In the genomic region with DNA sequence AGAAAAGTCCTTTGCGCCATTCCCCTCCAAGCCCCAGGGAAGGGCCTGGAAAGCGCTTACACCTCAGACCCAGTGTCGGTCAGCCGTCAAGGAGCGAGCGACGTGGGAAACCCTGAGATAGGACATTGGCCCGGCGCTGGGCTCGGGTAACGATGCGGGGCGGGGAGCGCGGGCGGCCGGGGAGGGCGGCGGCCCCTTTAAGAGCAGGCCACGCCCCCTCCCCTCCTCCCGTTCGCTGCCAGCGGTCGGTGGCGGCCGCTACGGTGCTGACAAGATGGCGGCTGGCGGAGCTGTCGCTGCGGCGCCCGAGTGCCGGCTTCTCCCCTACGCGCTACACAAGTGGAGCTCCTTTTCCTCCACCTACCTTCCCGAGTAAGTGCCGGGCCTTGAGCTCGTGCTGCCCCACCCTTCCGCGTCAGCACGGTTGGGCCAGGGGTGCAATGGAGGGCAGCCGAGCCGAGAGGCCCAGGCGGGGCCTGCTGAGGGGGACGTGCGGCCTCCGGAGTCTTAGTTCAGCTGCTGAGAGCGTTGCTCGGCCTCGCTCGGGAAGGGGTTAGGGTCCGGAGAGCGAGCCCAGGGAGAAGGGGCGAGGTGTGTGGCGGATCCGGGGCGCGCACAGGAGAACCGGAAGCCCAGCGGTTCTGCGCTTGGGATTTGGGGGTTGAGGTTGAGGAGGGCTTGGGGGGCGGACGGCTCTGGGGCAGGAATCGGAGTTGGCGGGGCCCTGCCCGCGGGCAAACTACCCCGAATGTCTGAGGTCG, we compare ENCODE assay signal across 1 cellular context.
TF ChIP-seq lines count a peak whose summit lies in the region.

MKLN1 (plus strand) TSS at position 251 of the 761 bp plus-strand sequence; CDS start at position 275, 24 bp downstream.

TF ChIP-seq in HepG2, 621 proteins besides CTCF, POLR2A, EP300 and RAD21 (continued from another document and continues in another):
- TF ChIP-seq ZHX1 (CRISPR knock-in tag; IDR thresholded peaks at IDR 0.05; ENCODE audit: low read depth) (peak; percentile 58), RORA (CRISPR knock-in tag; IDR thresholded peaks at IDR 0.05) (no peak), ZNF883 (CRISPR knock-in tag; IDR thresholded peaks at IDR 0.05; ENCODE audit: not compliant biosample characterization) (peak; percentile 90), FOXO1 (CRISPR knock-in tag; IDR thresholded peaks at IDR 0.05) (0 out of 2 replicates have a peak, but pooled peaks have one; percentile 51), DNMT1 (CRISPR knock-in tag; IDR thresholded peaks at IDR 0.05) (no peak), BCL3 (CRISPR knock-in tag; IDR thresholded peaks at IDR 0.05) (peak; percentile 91; the same call in 1 of the 2 replicates), ZNF280D (CRISPR knock-in tag; IDR thresholded peaks at IDR 0.05) (peak; percentile 87), CBFB (CRISPR knock-in tag; IDR thresholded peaks at IDR 0.05) (no peak), HOXD1 (CRISPR knock-in tag; IDR thresholded peaks at IDR 0.05) (no peak), ZBTB21 (CRISPR knock-in tag; IDR thresholded peaks at IDR 0.05) (no peak; the same call in 1 of the 2 replicates), ZNF800 (CRISPR knock-in tag; IDR thresholded peaks at IDR 0.05) (peak; percentile 6; the same call in 1 of the 2 replicates), MEIS2 (CRISPR knock-in tag; IDR thresholded peaks at IDR 0.05) (no peak), CREB1 (IDR thresholded peaks at IDR 0.05) (no peak), CREB1 (CRISPR knock-in tag; IDR thresholded peaks at IDR 0.05) (no peak), NFKB2 (CRISPR knock-in tag; IDR thresholded peaks at IDR 0.05; ENCODE audit: borderline replicate concordance) (peak; percentile 93; the same call in 1 of the 2 replicates), ZC3H13 (CRISPR knock-in tag; IDR thresholded peaks at IDR 0.05) (peak; percentile 94), TARDBP (CRISPR knock-in tag; IDR thresholded peaks at IDR 0.05) (peak; percentile 77), FOXO4 (CRISPR knock-in tag; conservative IDR thresholded peaks at IDR 0.05) (no peak)
- TF ChIP-seq, protein P1, sequence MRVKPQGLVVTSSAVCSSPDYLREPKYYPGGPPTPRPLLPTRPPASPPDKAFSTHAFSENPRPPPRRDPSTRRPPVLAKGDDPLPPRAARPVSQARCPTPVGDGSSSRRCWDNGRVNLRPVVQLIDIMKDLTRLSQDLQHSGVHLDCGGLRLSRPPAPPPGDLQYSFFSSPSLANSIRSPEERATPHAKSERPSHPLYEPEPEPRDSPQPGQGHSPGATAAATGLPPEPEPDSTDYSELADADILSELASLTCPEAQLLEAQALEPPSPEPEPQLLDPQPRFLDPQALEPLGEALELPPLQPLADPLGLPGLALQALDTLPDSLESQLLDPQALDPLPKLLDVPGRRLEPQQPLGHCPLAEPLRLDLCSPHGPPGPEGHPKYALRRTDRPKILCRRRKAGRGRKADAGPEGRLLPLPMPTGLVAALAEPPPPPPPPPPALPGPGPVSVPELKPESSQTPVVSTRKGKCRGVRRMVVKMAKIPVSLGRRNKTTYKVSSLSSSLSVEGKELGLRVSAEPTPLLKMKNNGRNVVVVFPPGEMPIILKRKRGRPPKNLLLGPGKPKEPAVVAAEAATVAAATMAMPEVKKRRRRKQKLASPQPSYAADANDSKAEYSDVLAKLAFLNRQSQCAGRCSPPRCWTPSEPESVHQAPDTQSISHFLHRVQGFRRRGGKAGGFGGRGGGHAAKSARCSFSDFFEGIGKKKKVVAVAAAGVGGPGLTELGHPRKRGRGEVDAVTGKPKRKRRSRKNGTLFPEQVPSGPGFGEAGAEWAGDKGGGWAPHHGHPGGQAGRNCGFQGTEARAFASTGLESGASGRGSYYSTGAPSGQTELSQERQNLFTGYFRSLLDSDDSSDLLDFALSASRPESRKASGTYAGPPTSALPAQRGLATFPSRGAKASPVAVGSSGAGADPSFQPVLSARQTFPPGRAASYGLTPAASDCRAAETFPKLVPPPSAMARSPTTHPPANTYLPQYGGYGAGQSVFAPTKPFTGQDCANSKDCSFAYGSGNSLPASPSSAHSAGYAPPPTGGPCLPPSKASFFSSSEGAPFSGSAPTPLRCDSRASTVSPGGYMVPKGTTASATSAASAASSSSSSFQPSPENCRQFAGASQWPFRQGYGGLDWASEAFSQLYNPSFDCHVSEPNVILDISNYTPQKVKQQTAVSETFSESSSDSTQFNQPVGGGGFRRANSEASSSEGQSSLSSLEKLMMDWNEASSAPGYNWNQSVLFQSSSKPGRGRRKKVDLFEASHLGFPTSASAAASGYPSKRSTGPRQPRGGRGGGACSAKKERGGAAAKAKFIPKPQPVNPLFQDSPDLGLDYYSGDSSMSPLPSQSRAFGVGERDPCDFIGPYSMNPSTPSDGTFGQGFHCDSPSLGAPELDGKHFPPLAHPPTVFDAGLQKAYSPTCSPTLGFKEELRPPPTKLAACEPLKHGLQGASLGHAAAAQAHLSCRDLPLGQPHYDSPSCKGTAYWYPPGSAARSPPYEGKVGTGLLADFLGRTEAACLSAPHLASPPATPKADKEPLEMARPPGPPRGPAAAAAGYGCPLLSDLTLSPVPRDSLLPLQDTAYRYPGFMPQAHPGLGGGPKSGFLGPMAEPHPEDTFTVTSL (CRISPR knock-in tag; IDR thresholded peaks at IDR 0.05; ENCODE audit: borderline replicate concordance) = no peak
- TF ChIP-seq, protein P2, sequence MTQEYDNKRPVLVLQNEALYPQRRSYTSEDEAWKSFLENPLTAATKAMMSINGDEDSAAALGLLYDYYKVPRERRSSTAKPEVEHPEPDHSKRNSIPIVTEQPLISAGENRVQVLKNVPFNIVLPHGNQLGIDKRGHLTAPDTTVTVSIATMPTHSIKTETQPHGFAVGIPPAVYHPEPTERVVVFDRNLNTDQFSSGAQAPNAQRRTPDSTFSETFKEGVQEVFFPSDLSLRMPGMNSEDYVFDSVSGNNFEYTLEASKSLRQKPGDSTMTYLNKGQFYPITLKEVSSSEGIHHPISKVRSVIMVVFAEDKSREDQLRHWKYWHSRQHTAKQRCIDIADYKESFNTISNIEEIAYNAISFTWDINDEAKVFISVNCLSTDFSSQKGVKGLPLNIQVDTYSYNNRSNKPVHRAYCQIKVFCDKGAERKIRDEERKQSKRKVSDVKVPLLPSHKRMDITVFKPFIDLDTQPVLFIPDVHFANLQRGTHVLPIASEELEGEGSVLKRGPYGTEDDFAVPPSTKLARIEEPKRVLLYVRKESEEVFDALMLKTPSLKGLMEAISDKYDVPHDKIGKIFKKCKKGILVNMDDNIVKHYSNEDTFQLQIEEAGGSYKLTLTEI (CRISPR knock-in tag; conservative IDR thresholded peaks at IDR 0.05) = peak; percentile 58; the same call in 1 of the 2 replicates
- TF ChIP-seq, protein P3, sequence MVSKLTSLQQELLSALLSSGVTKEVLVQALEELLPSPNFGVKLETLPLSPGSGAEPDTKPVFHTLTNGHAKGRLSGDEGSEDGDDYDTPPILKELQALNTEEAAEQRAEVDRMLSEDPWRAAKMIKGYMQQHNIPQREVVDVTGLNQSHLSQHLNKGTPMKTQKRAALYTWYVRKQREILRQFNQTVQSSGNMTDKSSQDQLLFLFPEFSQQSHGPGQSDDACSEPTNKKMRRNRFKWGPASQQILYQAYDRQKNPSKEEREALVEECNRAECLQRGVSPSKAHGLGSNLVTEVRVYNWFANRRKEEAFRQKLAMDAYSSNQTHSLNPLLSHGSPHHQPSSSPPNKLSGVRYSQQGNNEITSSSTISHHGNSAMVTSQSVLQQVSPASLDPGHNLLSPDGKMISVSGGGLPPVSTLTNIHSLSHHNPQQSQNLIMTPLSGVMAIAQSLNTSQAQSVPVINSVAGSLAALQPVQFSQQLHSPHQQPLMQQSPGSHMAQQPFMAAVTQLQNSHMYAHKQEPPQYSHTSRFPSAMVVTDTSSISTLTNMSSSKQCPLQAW (CRISPR knock-in tag; IDR thresholded peaks at IDR 0.05) = peak; percentile 71
- TF ChIP-seq, protein P4, sequence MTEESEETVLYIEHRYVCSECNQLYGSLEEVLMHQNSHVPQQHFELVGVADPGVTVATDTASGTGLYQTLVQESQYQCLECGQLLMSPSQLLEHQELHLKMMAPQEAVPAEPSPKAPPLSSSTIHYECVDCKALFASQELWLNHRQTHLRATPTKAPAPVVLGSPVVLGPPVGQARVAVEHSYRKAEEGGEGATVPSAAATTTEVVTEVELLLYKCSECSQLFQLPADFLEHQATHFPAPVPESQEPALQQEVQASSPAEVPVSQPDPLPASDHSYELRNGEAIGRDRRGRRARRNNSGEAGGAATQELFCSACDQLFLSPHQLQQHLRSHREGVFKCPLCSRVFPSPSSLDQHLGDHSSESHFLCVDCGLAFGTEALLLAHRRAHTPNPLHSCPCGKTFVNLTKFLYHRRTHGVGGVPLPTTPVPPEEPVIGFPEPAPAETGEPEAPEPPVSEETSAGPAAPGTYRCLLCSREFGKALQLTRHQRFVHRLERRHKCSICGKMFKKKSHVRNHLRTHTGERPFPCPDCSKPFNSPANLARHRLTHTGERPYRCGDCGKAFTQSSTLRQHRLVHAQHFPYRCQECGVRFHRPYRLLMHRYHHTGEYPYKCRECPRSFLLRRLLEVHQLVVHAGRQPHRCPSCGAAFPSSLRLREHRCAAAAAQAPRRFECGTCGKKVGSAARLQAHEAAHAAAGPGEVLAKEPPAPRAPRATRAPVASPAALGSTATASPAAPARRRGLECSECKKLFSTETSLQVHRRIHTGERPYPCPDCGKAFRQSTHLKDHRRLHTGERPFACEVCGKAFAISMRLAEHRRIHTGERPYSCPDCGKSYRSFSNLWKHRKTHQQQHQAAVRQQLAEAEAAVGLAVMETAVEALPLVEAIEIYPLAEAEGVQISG (CRISPR knock-in tag; IDR thresholded peaks at IDR 0.05) = peak; percentile 72
